In genomic region chr3:196458063-196458462, GRCh38 we compare ENCODE assay signal across 19 cellular contexts. TPM values are rescaled to one million over a fixed set of nuclear protein-coding genes. Genes with fewer than 3 reads are reported as not detected.
"Had no signal": no experiment of that assay in that cellular context is flagged by ENCODE, and none has a peak within 500 bp of the region (broad histone marks: within the 10 kb centered on the region; RNA-seq: fewer than 3 reads in every experiment).

No MANE protein-coding gene starts in this region.

- H3K4me3 Mint-ChIP-seq: activated CD4-positive, alpha-beta T cell treated with anti-CD3 and anti-CD28 coated beads, Interleukin-2, amount 10 ng/mL, durations not matched to agents 7 days and 5 days; activated naive CD8-positive, alpha-beta T cell treated with anti-CD3 and anti-CD28 coated beads, Interleukin-2, amount 10 ng/mL, durations not matched to agents 7 days and 5 days; activated T-helper 1 cell treated with anti-CD3 and anti-CD28 coated beads, Interleukin-12 subunit alpha, Interleukin-12 subunit beta, Interleukin-2, Interleukin-4 antibody, amounts not matched to agents 30 ng/mL and 10 ng/mL and 1 ng/mL, durations not matched to agents 14 hours and 24 hours and 36 hours; endodermal cell; neural progenitor cell had no signal

- H3K9me3 Mint-ChIP-seq: neural progenitor cell had no signal

- DNase-seq: activated CD8-positive, alpha-beta memory T cell treated with anti-CD3 and anti-CD28 coated beads, Interleukin-2, amount 50 U/mL, for 48 hours; activated naive CD8-positive, alpha-beta T cell treated with anti-CD3 and anti-CD28 coated beads, Interleukin-2, amount 10 ng/mL, durations not matched to agents 7 days and 5 days; aorta; endodermal cell; gastrocnemius medialis; heart left ventricle; pancreas; sigmoid colon; spleen; stomach; testis had no signal

- H3K27ac Mint-ChIP-seq: activated CD4-positive, alpha-beta T cell treated with anti-CD3 and anti-CD28 coated beads, Interleukin-2, amount 10 ng/mL, durations not matched to agents 7 days and 5 days; activated naive CD8-positive, alpha-beta T cell treated with anti-CD3 and anti-CD28 coated beads, Interleukin-2, amount 10 ng/mL, durations not matched to agents 7 days and 5 days; activated T-helper 1 cell treated with anti-CD3 and anti-CD28 coated beads, Interleukin-12 subunit alpha, Interleukin-12 subunit beta, Interleukin-2, Interleukin-4 antibody, amounts not matched to agents 30 ng/mL and 10 ng/mL and 1 ng/mL, durations not matched to agents 14 hours and 24 hours and 36 hours; endodermal cell; neural progenitor cell had no signal

- H3K27me3 Mint-ChIP-seq: activated CD4-positive, alpha-beta T cell treated with anti-CD3 and anti-CD28 coated beads, Interleukin-2, amount 10 ng/mL, durations not matched to agents 7 days and 5 days; activated naive CD8-positive, alpha-beta T cell treated with anti-CD3 and anti-CD28 coated beads, Interleukin-2, amount 10 ng/mL, durations not matched to agents 7 days and 5 days had no signal

- H3K4me1 Mint-ChIP-seq: endodermal cell, neural progenitor cell had no signal

- ATAC-seq: gastrocnemius medialis, heart left ventricle, pancreas had no signal

RNA-seq across cellular contexts. Expression of gene SMCO1, which starts 57.1 kb away (rescaled TPM):
- total RNA-seq: activated CD4-positive, alpha-beta T cell treated with anti-CD3 and anti-CD28 coated beads, Interleukin-2, amount 10 ng/mL, durations not matched to agents 7 days and 5 days; activated naive CD8-positive, alpha-beta T cell treated with anti-CD3 and anti-CD28 coated beads, Interleukin-2, amount 10 ng/mL, durations not matched to agents 7 days and 5 days; activated T-helper 1 cell treated with anti-CD3 and anti-CD28 coated beads, Interleukin-12 subunit alpha, Interleukin-12 subunit beta, Interleukin-2, Interleukin-4 antibody, amounts not matched to agents 30 ng/mL and 10 ng/mL and 1 ng/mL, durations not matched to agents 14 hours and 24 hours and 36 hours; aorta; breast epithelium; dermis microvascular lymphatic vessel endothelial cell; endodermal cell; epithelial cell of proximal tubule; mesenteric fat pad; pancreas; sigmoid colon; spleen; stomach; ureter had no signal
